Comparison of ENCODE assay signal across 10 cellular contexts in genomic region chr14:94455928-94456327, GRCh38. TPM values are rescaled to one million over a fixed set of nuclear protein-coding genes. Genes with fewer than 3 reads are reported as not detected.
"Had no signal": no experiment of that assay in that cellular context is flagged by ENCODE, and none has a peak within 500 bp of the region (broad histone marks: within the 10 kb centered on the region; RNA-seq: fewer than 3 reads in every experiment).

No MANE protein-coding gene starts in this region.

- H3K4me2 ChIP-seq: KMS-11 had no signal

- H3K36me3 Mint-ChIP-seq: IgD-negative memory B cell had no signal

- ATAC-seq: K562 had no signal

- FAIRE-seq: HTR-8/SVneo, K562 had no signal

- H3K27ac Mint-ChIP-seq: IgD-negative memory B cell had no signal

- H3K4me3 ChIP-seq: K562 had no signal

- H3K27ac ChIP-seq: HL-60, KMS-11 had no signal

- DNase-seq: IMR-90, KBM-7, KG1 had no signal

- H3K4me3 Mint-ChIP-seq: IgD-negative memory B cell had no signal

- H3K9ac ChIP-seq: KMS-11 had no signal

RNA-seq across cellular contexts. Expression of gene SERPINA11, which starts 3.3 kb away (rescaled TPM):
- total RNA-seq: HT-29, HT1080, IMR-90, K562 had no signal
- polyA plus RNA-seq: IgD-negative memory B cell, IMR-90, K562 had no signal

RNA-seq across cellular contexts. Expression of gene SERPINA9, which starts 20.1 kb away (rescaled TPM):
- total RNA-seq: HT-29, HT1080, K562 had no signal
- polyA plus RNA-seq: K562 had no signal

RNA-seq across cellular contexts. Expression of gene SERPINA12, which starts 53.3 kb away (rescaled TPM):
- total RNA-seq: HT-29, HT1080, IMR-90, K562 had no signal
- polyA plus RNA-seq: IgD-negative memory B cell, IMR-90, K562 had no signal
